In genomic region chr3:197466586-197467399, GRCh38 we compare ENCODE assay signal across 12 cellular contexts.
A peak's percentile ranks its signal among the peaks of the same experiment; 100 is the strongest.
DNase-seq lines count a peak whose midpoint lies in the region; ATAC-seq and TF ChIP-seq lines count a peak whose summit lies in the region.
"Had no signal": no experiment of that assay in that cellular context is flagged by ENCODE, and none has a peak within 500 bp of the region (broad histone marks: within the 10 kb centered on the region; RNA-seq: fewer than 3 reads in every experiment).

No MANE protein-coding gene starts in this region.

- WGBS in lung, 2 donors: 53 to 69% methylated on average over 7 of the region's 7 CpGs

- H3K9me3 ChIP-seq in A673 (ENCODE audit: low read depth, low read length, poor library complexity, severe bottlenecking) (no peaks in the 10 kb centered on the region), lung (ENCODE audit: control insufficient read depth in 2 of 2, insufficient read depth in 1 of 2, low read length in 1 of 2) (no peaks in the 10 kb centered on the region)
- H3K9me3 ChIP-seq: stomach had no signal

- H3K36me3 Mint-ChIP-seq in T-helper 2 cell treated with Interferon-gamma antibody and Interleukin-4, amounts not matched to agents 5 μg/mL and 100 μg/mL, for 36 hours (ENCODE audit: low read depth): no peaks in the 10 kb centered on the region
- H3K36me3 Mint-ChIP-seq: activated naive CD8-positive, alpha-beta T cell; natural killer cell treated with Interleukin-12 subunit alpha and Interleukin-12 subunit beta and Interleukin-15 and Interleukin-18, amount 100 ng/mL, for 72 hours had no signal

- H3K4me3 ChIP-seq in A673 (ENCODE audit: low read depth, low read length, poor library complexity, severe bottlenecking) (peak overlapping the region; percentile 6), brain microvascular endothelial cell (ENCODE audit: low read depth, low read length) (no peak overlapping the region), lung (no peak overlapping the region)
- H3K4me3 ChIP-seq: stomach had no signal

- H3K4me1 Mint-ChIP-seq in T-helper 2 cell treated with Interferon-gamma antibody and Interleukin-4, amounts not matched to agents 5 μg/mL and 100 μg/mL, for 36 hours (ENCODE audit: low read depth): peaks cover 8% of the 10 kb centered on the region

- ATAC-seq in lung (ENCODE audit: insufficient read depth, low FRiP score) (peak; percentile 8), GM19324 (IDR thresholded peaks at IDR 0.05; ENCODE audit: low FRiP score, unreplicated experiment) (no peak), HG03469 (IDR thresholded peaks at IDR 0.05; ENCODE audit: unreplicated experiment) (no peak)
- ATAC-seq: natural killer cell treated with Interleukin-12 subunit alpha and Interleukin-12 subunit beta and Interleukin-15 and Interleukin-18, amount 100 ng/mL, for 72 hours had no signal

- H3K27me3 ChIP-seq in A673 (replicated peaks; ENCODE audit: insufficient read depth, low read depth, low read length, poor library complexity): no peaks in the 10 kb centered on the region
- no peaks in the 10 kb centered on the region for H3K27me3 ChIP-seq in brain microvascular endothelial cell (replicated peaks)
- H3K27me3 ChIP-seq in lung (ENCODE audit: control insufficient read depth, insufficient read depth): no peaks in the 10 kb centered on the region
- H3K27me3 ChIP-seq: stomach had no signal

- CTCF ChIA-PET in A673 (lab: Charles Lee): no interaction called here

- TF ChIP-seq CTCF in A673 (conservative IDR thresholded peaks at IDR 0.05; ENCODE audit: low read depth, low read length) (no peak), brain microvascular endothelial cell (IDR thresholded peaks at IDR 0.05; ENCODE audit: low read depth, low read length, missing control alignments) (no peak), lung (IDR thresholded peaks at IDR 0.05; ENCODE audit: control extremely low read depth, extremely low read depth) (no peak)

- in situ Hi-C loops in brain microvascular endothelial cell (cut with HindIII; ENCODE audit: low pct_ligation_motif_present, low sequenced_read_pairs): no loop called here

- H3K36me3 ChIP-seq in A673 (ENCODE audit: insufficient read depth, low read length, poor library complexity, severe bottlenecking) (no peaks in the 10 kb centered on the region), brain microvascular endothelial cell (replicated peaks) (no peaks in the 10 kb centered on the region), lung (ENCODE audit: control insufficient read depth in 2 of 2, insufficient read depth in 2 of 2, low read length in 2 of 2) (no peaks in the 10 kb centered on the region)
- H3K36me3 ChIP-seq: stomach had no signal

- H3K27ac Mint-ChIP-seq in T-helper 2 cell treated with Interferon-gamma antibody and Interleukin-4, amounts not matched to agents 5 μg/mL and 100 μg/mL, for 36 hours: no peak overlapping the region
- H3K27ac Mint-ChIP-seq: activated naive CD8-positive, alpha-beta T cell; natural killer cell treated with Interleukin-12 subunit alpha and Interleukin-12 subunit beta and Interleukin-15 and Interleukin-18, amount 100 ng/mL, for 72 hours had no signal

- POLR2A ChIA-PET in A673 (lab: Charles Lee; ENCODE audit: low non-redundant PET): no interaction called here

- H3K27ac ChIP-seq in A673 (ENCODE audit: low read depth, low read length, poor library complexity, severe bottlenecking) (peak overlapping the region; percentile 67), brain microvascular endothelial cell (peak overlapping the region; percentile 58), lung (ENCODE audit: low read depth in 1 of 2, low read length in 1 of 2) (no peak overlapping the region)

- intact Hi-C loops in A673 (cut with micrococcal nuclease; ENCODE audit: unreplicated experiment): no loop called here
- intact Hi-C loops in posterior vena cava (cut with DNase I): no loop called here

- no peak overlapping the region for H3K4me3 Mint-ChIP-seq in T-helper 2 cell treated with Interferon-gamma antibody and Interleukin-4, amounts not matched to agents 5 μg/mL and 100 μg/mL, for 36 hours
- H3K4me3 Mint-ChIP-seq: activated naive CD8-positive, alpha-beta T cell; natural killer cell treated with Interleukin-12 subunit alpha and Interleukin-12 subunit beta and Interleukin-15 and Interleukin-18, amount 100 ng/mL, for 72 hours had no signal

- H3K9me3 Mint-ChIP-seq in T-helper 2 cell treated with Interferon-gamma antibody and Interleukin-4, amounts not matched to agents 5 μg/mL and 100 μg/mL, for 36 hours: no peaks in the 10 kb centered on the region
- H3K9me3 Mint-ChIP-seq: natural killer cell treated with Interleukin-12 subunit alpha and Interleukin-12 subunit beta and Interleukin-15 and Interleukin-18, amount 100 ng/mL, for 72 hours had no signal

- peak; percentile 76 for DNase-seq in A673 (ENCODE audit: low spot score)
- DNase-seq in HT1080 (ENCODE audit: low read depth): peak; percentile 82
- DNase-seq in brain microvascular endothelial cell: peak; percentile 59
- no peak for DNase-seq in lung (ENCODE audit: low spot score)
- DNase-seq in posterior vena cava (ENCODE audit: low spot score): no peak
- no peak for DNase-seq in T-helper 2 cell treated with Interferon-gamma antibody and Interleukin-4, amounts not matched to agents 5 μg/mL and 100 μg/mL, for 36 hours (ENCODE audit: low spot score)
- DNase-seq: OCI-M1 had no signal

- no TSS peak for BruUV-seq in A673 (replicated peaks; lab: Mats Ljungman, UMichigan)

- peaks cover 30% of the 10 kb centered on the region for H3K27me3 Mint-ChIP-seq in T-helper 2 cell treated with Interferon-gamma antibody and Interleukin-4, amounts not matched to agents 5 μg/mL and 100 μg/mL, for 36 hours (ENCODE audit: low read depth)

- H3K4me1 ChIP-seq in A673 (ENCODE audit: insufficient read depth, low read length, poor library complexity, severe bottlenecking): peaks cover 36% of the 10 kb centered on the region
- H3K4me1 ChIP-seq in lung (ENCODE audit: control insufficient read depth in 2 of 2, insufficient read depth in 2 of 2, low read length in 2 of 2): no peaks in the 10 kb centered on the region

Comparison
In these comparisons a context has a peak if more than half of its experiments do, and no peak if none do; other contexts are left out.
1. DNase-seq: peak in A673 (single experiment), HT1080 (single experiment) and brain microvascular endothelial cell (single experiment); none in lung (single experiment), posterior vena cava (single experiment) and T-helper 2 cell treated with Interferon-gamma antibody and Interleukin-4, amounts not matched to agents 5 μg/mL and 100 μg/mL, for 36 hours (single experiment).
2. H3K27ac ChIP-seq: peak in A673 (single experiment) and brain microvascular endothelial cell (single experiment); none in lung (0 of 2).